In genomic region chr16:88591577-88592021, GRCh38 we compare ENCODE assay signal across 9 cellular contexts. TPM values are rescaled to one million over a fixed set of nuclear protein-coding genes. Genes with fewer than 3 reads are reported as not detected.
DNase-seq lines count a peak whose midpoint lies in the region; ATAC-seq and TF ChIP-seq lines count a peak whose summit lies in the region.
"Had no signal": no experiment of that assay in that cellular context is flagged by ENCODE, and none has a peak within 500 bp of the region (broad histone marks: within the 10 kb centered on the region; RNA-seq: fewer than 3 reads in every experiment).

No MANE protein-coding gene starts in this region.

- ATAC-seq in heart left ventricle: peak in 3 of 4 donors; percentile 27 to 71 (median 46)
- peak; percentile 86 to 95 for ATAC-seq in stimulated activated naive B cell treated with anti-CD40 and anti-IgM and Interleukin-4, amounts not matched to agents 10 μg/mL and 1 μg/mL and 100 μg/mL, for 72 hours (replicated peaks)
- ATAC-seq: mucosa of descending colon had no signal

- no peaks in the 10 kb centered on the region for H3K9me3 ChIP-seq in H9 (ENCODE audit: control insufficient read depth, low read depth, low read length)
- no peaks in the 10 kb centered on the region for H3K9me3 ChIP-seq in heart left ventricle
- H3K9me3 ChIP-seq: mucosa of descending colon had no signal

- 0 out of 7 replicates have a peak overlapping the region, but pooled peaks of 2 of the 3 experiments have one; percentile 4 to 65 for H3K27ac Mint-ChIP-seq in H9
- H3K27ac Mint-ChIP-seq in stimulated activated naive B cell treated with anti-CD40 and anti-IgM and Interleukin-4, amounts not matched to agents 10 μg/mL and 1 μg/mL and 100 μg/mL, for 72 hours: peak overlapping the region; percentile 88

- H3K4me1 ChIP-seq in H9 (ENCODE audit: insufficient read depth, low read length) (no peaks in the 10 kb centered on the region), heart left ventricle (peaks cover 0 to 41% (median 17%) of the 10 kb centered on the region in 12 donors)

- H3K4me1 Mint-ChIP-seq in H9: no peaks in the 10 kb centered on the region
- peaks cover 22 to 27% of the 10 kb centered on the region in 2 donors for H3K4me1 Mint-ChIP-seq in stimulated activated naive B cell treated with anti-CD40 and anti-IgM and Interleukin-4, amounts not matched to agents 10 μg/mL and 1 μg/mL and 100 μg/mL, for 72 hours

- H4K8ac ChIP-seq in H9 (replicated peaks; ENCODE audit: insufficient read length, low read depth, low read length): no peak overlapping the region

- H3K14ac ChIP-seq in H9 (ENCODE audit: insufficient read depth, low read length): no peak overlapping the region

- no peak overlapping the region for H3K18ac ChIP-seq in H9 (ENCODE audit: insufficient read length, low read depth, low read length)

- H3T11ph ChIP-seq in H9 (ENCODE audit: low read length): no peak overlapping the region

- H3K36me3 ChIP-seq in heart left ventricle: peaks cover 0 to 61% (median 44%) of the 10 kb centered on the region in 9 donors

- no peak overlapping the region for H3K56ac ChIP-seq in H9 (ENCODE audit: insufficient read length, low read depth, low read length)

- no peak overlapping the region for H2BK12ac ChIP-seq in H9 (ENCODE audit: insufficient read length, low read depth, low read length)

- H3K4me3 ChIP-seq in heart left ventricle: no peak overlapping the region
- H3K4me3 ChIP-seq: mucosa of descending colon had no signal

- H2BK5ac ChIP-seq in H9 (ENCODE audit: insufficient read length, low read length): no peak overlapping the region

- H3K27me3 ChIP-seq in H9 (ENCODE audit: insufficient read depth, low read length) (no peaks in the 10 kb centered on the region), heart left ventricle (no peaks in the 10 kb centered on the region)

- no peak overlapping the region for H2AK5ac ChIP-seq in H9 (ENCODE audit: insufficient read length, low read length)

- H3K4ac ChIP-seq in H9 (ENCODE audit: low read depth, low read length): no peak overlapping the region

- peaks cover 2% of the 10 kb centered on the region for H3K79me2 ChIP-seq in H9 (ENCODE audit: insufficient read depth, low read length)

- H4K5ac ChIP-seq in H9 (ENCODE audit: insufficient read length, low read depth, low read length): no peak overlapping the region

- H3K4me2 ChIP-seq in H9 (ENCODE audit: insufficient read depth, insufficient read length, low read length): no peak overlapping the region

- H3K27ac ChIP-seq in H9 (ENCODE audit: insufficient read length, low read depth, low read length) (no peak overlapping the region), heart left ventricle (peak overlapping the region in 1 of 12 donors; percentile 60)

- H3K23me2 ChIP-seq in H9 (ENCODE audit: insufficient read length, low read depth, low read length, poor library complexity, severe bottlenecking): no peaks in the 10 kb centered on the region

- peaks cover 33 to 65% (median 62%) of the 10 kb centered on the region in 3 experiments; a peak in 6 of 7 replicates for H3K36me3 Mint-ChIP-seq in H9 (ENCODE audit: insufficient read depth in 1 of 3, low read depth in 3 of 3)
- H3K36me3 Mint-ChIP-seq in stimulated activated naive B cell treated with anti-CD40 and anti-IgM and Interleukin-4, amounts not matched to agents 10 μg/mL and 1 μg/mL and 100 μg/mL, for 72 hours: peaks cover 49 to 56% of the 10 kb centered on the region in 2 donors

- DNase-seq in H9: no peak
- DNase-seq in activated CD4-positive, CD25-positive, alpha-beta regulatory T cell treated with anti-CD3 and anti-CD28 coated beads, Interleukin-2, amount 50 U/mL, for 16 hours (ENCODE audit: low read depth, low spot score): peak; percentile 19
- peak in 4 of 5 donors; percentile 24 to 66 (median 49) for DNase-seq in heart left ventricle
- peak; percentile 48 for DNase-seq in stimulated activated naive B cell treated with anti-CD40 and anti-IgM and Interleukin-4, amounts not matched to agents 10 μg/mL and 1 μg/mL and 100 μg/mL, for 72 hours
- DNase-seq in dedifferentiated amniotic fluid mesenchymal stem cell (ENCODE audit: extremely low spot score): no peak
- DNase-seq in NCI-H2227 (lab: John Stamatoyannopoulos, UW; ENCODE audit: unreplicated experiment): no peak
- no peak for DNase-seq in OCI-M1 (lab: John Stamatoyannopoulos, UW)
- DNase-seq: NCI-H446 had no signal

- no peak overlapping the region for H2BK20ac ChIP-seq in H9 (ENCODE audit: low read depth, low read length, poor library complexity, severe bottlenecking)

- H3K23ac ChIP-seq in H9 (ENCODE audit: insufficient read length, low read depth, low read length): no peak overlapping the region

- no peak overlapping the region for H3K9ac ChIP-seq in H9 (ENCODE audit: extremely low read depth, insufficient read length, low read length)

- TF ChIP-seq CTCF in H9 (conservative IDR thresholded peaks at IDR 0.05) (no peak), heart left ventricle (IDR thresholded peaks at IDR 0.05) (no peak)

- H3K4me3 Mint-ChIP-seq in H9: no peak overlapping the region
- H3K4me3 Mint-ChIP-seq in stimulated activated naive B cell treated with anti-CD40 and anti-IgM and Interleukin-4, amounts not matched to agents 10 μg/mL and 1 μg/mL and 100 μg/mL, for 72 hours: peak overlapping the region; percentile 17 to 30

- intact Hi-C loops in heart left ventricle (cut with DNase I): loop anchor here in 3 of 10 donors (5.0 to 10.0 kb wide), 2 partner anchors 106 to 113 kb away; partner anchors contain the start of genes CTU2 (in 2 of the 3) and RNF166 (in 2 of the 3)

- H3K79me1 ChIP-seq in H9 (ENCODE audit: insufficient read depth, low read depth, low read length, poor library complexity, severe bottlenecking): no peaks in the 10 kb centered on the region

- no peak for TF ChIP-seq POLR2A in heart left ventricle (IDR thresholded peaks at IDR 0.05)

- no peak overlapping the region for H2AFZ ChIP-seq in H9 (ENCODE audit: low read length)

- no peak overlapping the region for H4K91ac ChIP-seq in H9 (ENCODE audit: insufficient read length, low read depth, low read length)

- no peak overlapping the region for H2BK15ac ChIP-seq in H9 (ENCODE audit: low read depth, low read length)

- H3K9me3 Mint-ChIP-seq in H9: no peaks in the 10 kb centered on the region
- no peaks in the 10 kb centered on the region for H3K9me3 Mint-ChIP-seq in stimulated activated naive B cell treated with anti-CD40 and anti-IgM and Interleukin-4, amounts not matched to agents 10 μg/mL and 1 μg/mL and 100 μg/mL, for 72 hours

- H3K27me3 Mint-ChIP-seq in H9 (ENCODE audit: low read depth): no peaks in the 10 kb centered on the region
- H3K27me3 Mint-ChIP-seq in stimulated activated naive B cell treated with anti-CD40 and anti-IgM and Interleukin-4, amounts not matched to agents 10 μg/mL and 1 μg/mL and 100 μg/mL, for 72 hours: no peaks in the 10 kb centered on the region

- H2BK120ac ChIP-seq in H9 (ENCODE audit: low read depth, low read length, poor library complexity, severe bottlenecking): no peak overlapping the region

- peaks cover 3% of the 10 kb centered on the region for H4K20me1 ChIP-seq in H9 (ENCODE audit: control insufficient read depth, insufficient read depth, insufficient read length)

- WGBS in H9 (ENCODE audit: extremely low coverage, insufficient read length, low lambda C conversion rate): no CpG with 5 or more reads among the region's 10 CpGs
- WGBS in heart left ventricle, 4 donors: 78 to 86% (median 81%) methylated on average over 10 of the region's 10 CpGs

RNA-seq across cellular contexts. Expression of gene ZC3H18, which starts 21.4 kb away (rescaled TPM):
- 69.7 and 78.2 TPM in 2 replicates for total RNA-seq in H9 (2021)
- 10 to 100 TPM in 8 of 9 donors, 1 to 10 TPM in 1; 8.4 to 28.4 (median 21.9) TPM for total RNA-seq in heart left ventricle
- 10 to 100 TPM; 20.5 to 23.7 TPM for polyA plus RNA-seq in heart left ventricle

RNA-seq across cellular contexts. Expression of gene IL17C, which starts 46.8 kb away (rescaled TPM):
- 0.29 and 0.31 TPM in 2 replicates for total RNA-seq in H9 (2021)
- total RNA-seq in heart left ventricle: not detected
- not detected for polyA plus RNA-seq in heart left ventricle
- total RNA-seq: mucosa of descending colon had no signal

RNA-seq across cellular contexts. Expression of gene CYBA, which starts 59.3 kb away (rescaled TPM):
- 153 and 160 TPM in 2 replicates for total RNA-seq in H9 (2021)
- total RNA-seq in heart left ventricle: 100 to 1,000 TPM in 1 of 9 donors, 10 to 100 TPM in 8; 22.6 to 227 (median 34.4) TPM
- 10 to 100 TPM; 46.5 to 48.8 TPM for polyA plus RNA-seq in heart left ventricle

Comparison
In these comparisons a context has a peak if more than half of its experiments do, and no peak if none do; other contexts are left out.
1. DNase-seq: peak in activated CD4-positive, CD25-positive, alpha-beta regulatory T cell treated with anti-CD3 and anti-CD28 coated beads, Interleukin-2, amount 50 U/mL, for 16 hours (single experiment), heart left ventricle (4 of 5) and stimulated activated naive B cell treated with anti-CD40 and anti-IgM and Interleukin-4, amounts not matched to agents 10 μg/mL and 1 μg/mL and 100 μg/mL, for 72 hours (single experiment); none in H9 (single experiment), dedifferentiated amniotic fluid mesenchymal stem cell (single experiment), NCI-H2227 (single experiment) and OCI-M1 (single experiment).
2. H3K4me3 Mint-ChIP-seq: peak in stimulated activated naive B cell treated with anti-CD40 and anti-IgM and Interleukin-4, amounts not matched to agents 10 μg/mL and 1 μg/mL and 100 μg/mL, for 72 hours (2 of 2); none in H9 (0 of 2).